ENCODE assay signal across 8 cellular contexts in the genomic region with DNA sequence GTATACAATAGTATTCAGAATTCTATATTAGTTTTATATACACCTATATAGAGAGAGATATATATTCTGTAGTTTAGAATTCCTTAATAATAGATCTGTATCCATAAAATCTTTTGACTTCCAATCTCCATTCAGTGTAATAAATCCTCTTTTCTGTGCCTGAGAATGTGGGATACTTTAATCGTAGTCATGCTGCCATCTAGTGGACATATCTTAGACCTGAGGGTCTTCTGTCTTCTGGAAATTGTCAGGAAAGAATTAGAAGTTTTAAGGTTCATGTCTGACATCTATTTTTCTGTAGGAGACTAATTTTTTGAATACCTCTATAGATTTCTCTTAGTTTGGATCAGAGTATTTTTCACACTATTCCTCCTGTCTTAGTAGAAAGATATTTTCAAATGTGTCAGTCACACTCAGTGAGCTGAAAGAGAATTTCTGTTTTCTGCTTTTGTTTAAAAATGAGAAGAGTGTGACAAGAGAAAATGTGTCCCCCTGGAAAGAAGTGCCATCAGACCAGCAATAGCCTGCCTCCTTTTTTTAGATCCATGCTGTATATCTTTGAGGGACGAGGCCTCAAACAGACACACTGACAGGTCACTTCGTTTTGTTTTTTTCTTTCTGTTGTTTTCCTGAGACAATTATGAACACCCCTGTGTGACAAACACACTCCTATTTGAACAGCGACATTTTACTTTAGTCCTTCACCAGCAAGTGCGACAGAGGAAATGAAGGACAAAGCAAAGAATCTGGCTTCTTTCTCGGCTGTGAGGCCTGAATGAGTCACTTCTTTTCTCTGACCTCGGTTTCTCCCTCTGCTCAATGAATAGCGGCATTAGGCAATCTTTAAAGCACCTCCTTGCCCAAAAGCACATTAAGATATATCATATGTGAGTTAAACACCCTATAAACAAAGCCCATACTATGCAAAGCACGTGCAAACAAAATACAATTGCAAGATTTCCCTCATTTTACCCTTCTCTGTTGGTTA.
A peak's percentile ranks its signal among the peaks of the same experiment; 100 is the strongest.
DNase-seq lines count a peak whose midpoint lies in the region; ATAC-seq and FAIRE-seq lines count a peak whose summit lies in the region.

No MANE protein-coding gene starts in this region.

- 48 to 54% (median 50%) methylated on average over 9 of the region's 9 CpGs for WGBS in small intestine, 3 donors

- no peak overlapping the region for H3K4me3 ChIP-seq in small intestine (ENCODE audit: low read depth in 1 of 2, low read length in 2 of 2)

- peaks cover 0 to 3% of the 10 kb centered on the region in 2 donors for H3K27me3 ChIP-seq in small intestine (ENCODE audit: control insufficient read depth in 2 of 2, insufficient read depth in 2 of 2, low read length in 2 of 2)

- H3K36me3 ChIP-seq in small intestine (ENCODE audit: control insufficient read depth in 2 of 2, insufficient read depth in 2 of 2, low read length in 2 of 2): no peaks in the 10 kb centered on the region

- H3K9me3 ChIP-seq in small intestine (ENCODE audit: control insufficient read depth, low read depth): no peaks in the 10 kb centered on the region

- DNase-seq in DMS53 (lab: John Stamatoyannopoulos, UW) (peak; percentile 64), H4 (ENCODE audit: low spot score) (peak; percentile 45), NCI-H1436 treated with DMSO at 0.1 percent for 48 hours (lab: John Stamatoyannopoulos, UW) (peak; percentile 12), T1000 (lab: John Stamatoyannopoulos, UW) (peak; percentile 4), globus pallidus (ENCODE audit: low spot score) (peak; percentile 55), small intestine (peak; percentile 23), GF-D8 (lab: John Stamatoyannopoulos, UW) (no peak)

- ATAC-seq in GM19023 (IDR thresholded peaks at IDR 0.05; ENCODE audit: unreplicated experiment): no peak

- no peak overlapping the region for H3K27ac ChIP-seq in small intestine (ENCODE audit: low read depth in 1 of 2, low read length in 1 of 2)

- H3K4me1 ChIP-seq in small intestine (ENCODE audit: control insufficient read depth in 2 of 2, insufficient read depth in 1 of 2, low read depth in 1 of 2, low read length in 1 of 2): no peaks in the 10 kb centered on the region

- FAIRE-seq in small intestine (lab: Jason Lieb, UNC): peak; percentile 81
